In genomic region chr13:111491021-111491420, GRCh38 we compare ENCODE assay signal across 21 cellular contexts.
"Had no signal": no experiment of that assay in that cellular context is flagged by ENCODE, and none has a peak within 500 bp of the region (broad histone marks: within the 10 kb centered on the region; RNA-seq: fewer than 3 reads in every experiment).

No MANE protein-coding gene starts in this region.

- H3K4me3 Mint-ChIP-seq: activated B cell treated with CpG ODN at 0.5 μM for 24 hours; activated CD4-positive, alpha-beta T cell treated with anti-CD3 and anti-CD28 coated beads for 36 hours; activated naive CD8-positive, alpha-beta T cell treated with anti-CD3 and anti-CD28 coated beads, Interleukin-2, amount 50 U/mL, for 24 hours; activated T-helper 1 cell treated with anti-CD3 and anti-CD28 coated beads, Interleukin-12 subunit alpha, Interleukin-12 subunit beta, Interleukin-2, Interleukin-4 antibody, amounts not matched to agents 30 ng/mL and 10 ng/mL and 1 ng/mL, durations not matched to agents 14 hours and 24 hours and 36 hours; brain; dendritic cell treated with granulocyte-macrophage colony-stimulating factor and Interleukin-4, amounts not matched to agents 40 ng/mL and 50 ng/mL, for 4 days; naive thymus-derived CD4-positive, alpha-beta T cell; neural progenitor cell; stimulated activated memory B cell treated with anti-CD40 and anti-IgM and Interleukin-4, amounts not matched to agents 10 μg/mL and 1 μg/mL and 100 μg/mL, for 72 hours had no signal

- H3K9me3 ChIP-seq: prostate gland, testis had no signal

- ATAC-seq: activated CD4-positive, alpha-beta T cell treated with anti-CD3 and anti-CD28 coated beads for 36 hours; activated naive CD8-positive, alpha-beta T cell treated with anti-CD3 and anti-CD28 coated beads, Interleukin-2, amount 50 U/mL, for 24 hours; heart left ventricle; naive thymus-derived CD4-positive, alpha-beta T cell; stimulated activated memory B cell treated with anti-CD40 and anti-IgM and Interleukin-4, amounts not matched to agents 10 μg/mL and 1 μg/mL and 100 μg/mL, for 72 hours had no signal

- H3K4me1 Mint-ChIP-seq: activated B cell treated with CpG ODN at 0.5 μM for 24 hours; activated CD4-positive, alpha-beta T cell treated with anti-CD3 and anti-CD28 coated beads for 36 hours; activated naive CD8-positive, alpha-beta T cell treated with anti-CD3 and anti-CD28 coated beads, Interleukin-2, amount 50 U/mL, for 24 hours; naive thymus-derived CD4-positive, alpha-beta T cell; neural progenitor cell; stimulated activated memory B cell treated with anti-CD40 and anti-IgM and Interleukin-4, amounts not matched to agents 10 μg/mL and 1 μg/mL and 100 μg/mL, for 72 hours had no signal

- H3K27me3 ChIP-seq: neural progenitor cell, testis had no signal

- H3K27me3 Mint-ChIP-seq: activated B cell treated with CpG ODN at 0.5 μM for 24 hours; stimulated activated memory B cell treated with anti-CD40 and anti-IgM and Interleukin-4, amounts not matched to agents 10 μg/mL and 1 μg/mL and 100 μg/mL, for 72 hours had no signal

- H3K4me1 ChIP-seq: heart left ventricle, neural progenitor cell, prostate gland, testis had no signal

- H3K27ac ChIP-seq: heart left ventricle, neural progenitor cell, prostate gland, testis had no signal

- H3K27ac Mint-ChIP-seq: activated B cell treated with CpG ODN at 0.5 μM for 24 hours; activated CD4-positive, alpha-beta T cell treated with anti-CD3 and anti-CD28 coated beads for 36 hours; activated naive CD8-positive, alpha-beta T cell treated with anti-CD3 and anti-CD28 coated beads, Interleukin-2, amount 50 U/mL, for 24 hours; activated T-helper 1 cell treated with anti-CD3 and anti-CD28 coated beads, Interleukin-12 subunit alpha, Interleukin-12 subunit beta, Interleukin-2, Interleukin-4 antibody, amounts not matched to agents 30 ng/mL and 10 ng/mL and 1 ng/mL, durations not matched to agents 14 hours and 24 hours and 36 hours; dendritic cell treated with granulocyte-macrophage colony-stimulating factor and Interleukin-4, amounts not matched to agents 40 ng/mL and 50 ng/mL, for 4 days; naive thymus-derived CD4-positive, alpha-beta T cell; neural progenitor cell; stimulated activated memory B cell treated with anti-CD40 and anti-IgM and Interleukin-4, amounts not matched to agents 10 μg/mL and 1 μg/mL and 100 μg/mL, for 72 hours had no signal

- H3K36me3 Mint-ChIP-seq: naive thymus-derived CD4-positive, alpha-beta T cell; neural progenitor cell; stimulated activated memory B cell treated with anti-CD40 and anti-IgM and Interleukin-4, amounts not matched to agents 10 μg/mL and 1 μg/mL and 100 μg/mL, for 72 hours had no signal

- H3K36me3 ChIP-seq: heart left ventricle, neural progenitor cell, prostate gland had no signal

- H3K4me3 ChIP-seq: heart left ventricle, lung, neural progenitor cell, prostate gland, testis had no signal

- DNase-seq: activated B cell treated with CpG ODN at 0.5 μM for 24 hours; activated CD4-positive, alpha-beta T cell treated with anti-CD3 and anti-CD28 coated beads for 36 hours; activated CD4-positive, alpha-beta T cell treated with anti-CD3 and anti-CD28 coated beads, Interleukin-2, amount 50 U/mL, for 4 hours; activated gamma-delta T cell; activated naive CD4-positive, alpha-beta T cell treated with anti-CD3 and anti-CD28 coated beads, Interleukin-2, amount 50 U/mL, for 16 hours; activated naive CD8-positive, alpha-beta T cell treated with anti-CD3 and anti-CD28 coated beads, Interleukin-2, amount 50 U/mL, for 24 hours; aorta; effector CD4-positive, alpha-beta T cell; naive thymus-derived CD4-positive, alpha-beta T cell; stimulated activated CD4-positive, alpha-beta T cell treated with anti-CD3 and anti-CD28 coated beads, Interleukin-1b, Interleukin-23, amount 100 ng/mL, for 48 hours; T-helper 1 cell; trophoblast cell had no signal
